15 cellular contexts compared by ENCODE assay signal in the genomic region with DNA sequence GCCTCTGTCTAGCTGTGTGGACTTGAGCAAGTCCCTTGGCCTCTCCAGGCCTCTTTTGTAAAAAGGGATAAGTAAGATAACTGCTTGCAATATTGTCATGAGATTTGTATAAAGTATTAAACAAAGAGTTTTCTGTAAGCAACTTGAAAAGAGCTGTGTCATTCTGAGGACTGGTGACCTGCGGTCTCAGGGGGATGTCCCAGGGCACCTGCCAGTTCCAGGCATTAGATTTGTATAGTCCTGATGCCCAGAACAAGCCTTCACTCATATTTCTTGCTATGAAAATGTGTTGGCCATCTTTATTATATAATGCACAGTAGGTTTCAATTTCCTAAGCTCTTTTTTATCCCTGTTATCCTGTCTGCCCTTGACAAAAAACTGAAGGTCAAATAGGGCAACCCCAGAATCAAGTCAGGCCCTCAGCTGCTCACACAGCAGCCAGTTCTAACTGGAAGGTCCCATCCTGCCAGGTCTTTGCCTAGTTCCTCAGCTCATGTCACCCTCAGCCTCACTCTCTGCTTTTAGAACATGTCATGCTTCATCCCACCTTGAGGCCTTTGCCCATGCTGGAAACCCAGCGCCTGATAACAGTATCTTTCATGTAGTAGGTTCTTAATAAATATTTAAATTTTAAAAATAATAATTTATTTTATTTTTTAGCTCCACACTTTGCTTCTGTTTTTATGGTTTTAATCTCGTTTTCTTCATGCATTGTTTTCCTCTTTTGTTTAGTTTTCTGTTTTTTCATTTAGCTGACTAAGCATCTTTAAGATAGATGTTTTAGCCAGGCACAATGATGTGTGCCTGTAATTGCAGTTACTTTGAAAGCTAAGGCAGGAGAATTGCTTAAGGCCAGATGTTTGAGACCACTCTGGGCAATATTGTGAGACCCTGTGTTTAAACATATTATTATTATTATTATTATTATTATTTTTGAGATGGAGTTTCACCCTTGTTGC.
"Had no signal": no experiment of that assay in that cellular context is flagged by ENCODE, and none has a peak within 500 bp of the region (broad histone marks: within the 10 kb centered on the region; RNA-seq: fewer than 3 reads in every experiment).

No MANE protein-coding gene starts in this region.

- H2AFZ ChIP-seq: hepatocyte had no signal

- H3K4me3 ChIP-seq: cardiac muscle cell, hepatocyte, stomach, testis, upper lobe of right lung had no signal

- H3K4me2 ChIP-seq: hepatocyte had no signal

- H3K4me1 Mint-ChIP-seq: activated CD8-positive, alpha-beta memory T cell treated with anti-CD3 and anti-CD28 coated beads, Interleukin-2, amount 10 ng/mL, durations not matched to agents 7 days and 5 days had no signal

- ATAC-seq: activated CD4-positive, CD25-positive, alpha-beta regulatory T cell treated with anti-CD3 and anti-CD28 coated beads, Interleukin-2, amount 50 U/mL, for 24 hours; activated CD8-positive, alpha-beta memory T cell treated with anti-CD3 and anti-CD28 coated beads, Interleukin-2, amount 10 ng/mL, durations not matched to agents 7 days and 5 days; esophagus mucosa; left lobe of liver; upper lobe of right lung had no signal

- H3K27me3 ChIP-seq: cardiac muscle cell, hepatocyte, stomach, testis, upper lobe of right lung had no signal

- DNase-seq: activated CD4-positive, alpha-beta T cell treated with anti-CD3 and anti-CD28 coated beads, Interleukin-2, amount 50 U/mL, for 4 hours; activated CD8-positive, alpha-beta memory T cell treated with anti-CD3 and anti-CD28 coated beads, Interleukin-2, amount 10 ng/mL, durations not matched to agents 7 days and 5 days; activated naive CD4-positive, alpha-beta T cell treated with anti-CD3 and anti-CD28 coated beads, Interleukin-2, amount 50 U/mL, for 16 hours; activated T-cell treated with anti-CD3 and anti-CD28 coated beads, Interleukin-2, amount 50 U/mL, for 1 hour; stimulated activated CD4-positive, alpha-beta T cell treated with anti-CD3 and anti-CD28 coated beads, Interleukin-1b, Interleukin-23, amount 100 ng/mL, for 48 hours; stomach; testis; upper lobe of right lung had no signal

- H3K36me3 Mint-ChIP-seq: activated CD8-positive, alpha-beta memory T cell treated with anti-CD3 and anti-CD28 coated beads, Interleukin-2, amount 10 ng/mL, durations not matched to agents 7 days and 5 days had no signal

- H3K79me2 ChIP-seq: hepatocyte had no signal

- H3K36me3 ChIP-seq: cardiac muscle cell, stomach, upper lobe of right lung had no signal

- H3K4me3 Mint-ChIP-seq: activated CD8-positive, alpha-beta memory T cell treated with anti-CD3 and anti-CD28 coated beads, Interleukin-2, amount 10 ng/mL, durations not matched to agents 7 days and 5 days; neural crest cell; T-helper 2 cell treated with Interferon-gamma antibody and Interleukin-4, amounts not matched to agents 5 μg/mL and 100 μg/mL, for 36 hours had no signal

- H3K4me1 ChIP-seq: stomach, testis, upper lobe of right lung had no signal

- H3K9me3 ChIP-seq: stomach, testis, upper lobe of right lung had no signal

- H3K27ac Mint-ChIP-seq: activated CD8-positive, alpha-beta memory T cell treated with anti-CD3 and anti-CD28 coated beads, Interleukin-2, amount 10 ng/mL, durations not matched to agents 7 days and 5 days; T-helper 2 cell treated with Interferon-gamma antibody and Interleukin-4, amounts not matched to agents 5 μg/mL and 100 μg/mL, for 36 hours had no signal

- H3K27ac ChIP-seq: cardiac muscle cell, hepatocyte, stomach, testis, upper lobe of right lung had no signal
